4 cellular contexts compared by ENCODE assay signal in the genomic region with DNA sequence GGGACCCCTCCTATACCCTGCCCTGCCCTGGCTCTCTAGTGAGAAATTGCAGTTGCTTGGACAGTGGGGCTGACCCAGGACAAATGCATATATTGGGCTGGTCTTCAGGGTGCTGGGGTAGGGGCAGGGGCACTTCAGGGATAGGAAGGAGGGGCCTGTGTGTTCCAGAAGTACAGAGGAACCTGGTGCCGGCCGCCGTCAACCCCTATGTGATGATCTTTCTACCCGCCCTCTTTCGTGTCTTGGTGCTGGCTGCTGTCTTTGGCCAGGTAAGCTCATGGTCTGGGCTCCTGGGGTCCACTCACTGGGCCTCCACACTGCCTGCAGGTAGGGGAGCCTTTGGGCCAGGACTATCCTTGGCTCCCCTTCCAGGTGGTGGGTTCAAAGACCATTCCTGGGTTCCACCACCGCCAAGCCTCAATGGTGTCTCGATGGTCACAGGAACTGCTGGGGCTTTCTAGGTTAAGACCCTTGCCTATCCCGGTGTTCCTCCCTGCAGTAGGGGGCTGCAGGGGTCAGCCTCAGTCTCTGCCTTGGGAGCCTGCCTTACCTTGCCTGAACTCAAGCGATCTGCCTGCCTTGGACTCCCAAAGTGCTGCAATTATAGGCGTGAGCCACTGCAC. TPM values are rescaled to one million over a fixed set of nuclear protein-coding genes. Genes with fewer than 3 reads are reported as not detected.
"Had no signal": no experiment of that assay in that cellular context is flagged by ENCODE, and none has a peak within 500 bp of the region (broad histone marks: within the 10 kb centered on the region; RNA-seq: fewer than 3 reads in every experiment).

No MANE protein-coding gene starts in this region.

RNA-seq across cellular contexts. Expression of gene GOLGA6B, which starts 5.8 kb away (rescaled TPM):
- total RNA-seq: M059J, Peyer's patch, SJCRH30, SK-MEL-5 had no signal

RNA-seq across cellular contexts. Expression of gene HIGD2B, which starts 37.2 kb away (rescaled TPM):
- total RNA-seq: M059J, Peyer's patch, SJCRH30 had no signal
